In the genomic region with DNA sequence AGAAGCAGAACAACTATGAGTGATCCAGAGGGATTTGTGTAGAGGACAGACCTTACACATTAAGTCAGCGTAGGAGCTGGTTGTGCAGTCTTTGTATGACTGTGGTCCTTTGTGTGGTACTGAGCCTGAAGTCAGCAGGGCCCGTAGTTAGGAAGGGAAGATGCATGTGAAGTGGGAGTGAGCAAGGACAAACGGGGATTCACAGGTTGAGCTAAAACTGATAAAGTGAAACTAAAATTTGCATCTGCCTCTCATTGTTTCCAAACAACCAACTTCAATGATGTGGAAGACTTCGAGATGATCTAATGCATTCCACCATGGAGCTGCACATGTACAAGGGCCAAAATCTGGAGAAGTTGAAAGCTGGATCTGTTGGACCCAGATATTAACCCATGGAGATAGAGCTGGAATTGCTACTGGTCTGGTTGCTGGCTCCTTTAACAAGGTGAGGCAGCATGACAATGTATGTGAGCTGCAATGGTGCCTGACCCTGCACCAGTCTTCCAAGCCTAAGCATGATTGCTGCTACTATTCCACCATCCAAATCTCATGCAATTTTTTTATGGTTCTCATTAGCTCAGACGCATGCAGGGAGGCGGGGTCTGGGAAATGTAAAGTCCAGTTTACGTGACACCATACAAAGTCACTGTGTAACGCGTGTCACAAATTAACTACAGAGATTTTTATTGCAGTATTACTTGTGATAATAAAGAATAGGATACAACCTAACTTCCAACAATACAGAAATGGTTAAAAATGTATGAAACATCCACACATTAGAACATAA, we compare ENCODE assay signal across 14 cellular contexts. TPM values are rescaled to one million over a fixed set of nuclear protein-coding genes. Genes with fewer than 3 reads are reported as not detected.
DNase-seq lines count a peak whose midpoint lies in the region; ATAC-seq and TF ChIP-seq lines count a peak whose summit lies in the region.
"Had no signal": no experiment of that assay in that cellular context is flagged by ENCODE, and none has a peak within 500 bp of the region (broad histone marks: within the 10 kb centered on the region; RNA-seq: fewer than 3 reads in every experiment).

No MANE protein-coding gene starts in this region.

- no peak for DNase-seq in central memory CD8-positive, alpha-beta T cell (ENCODE audit: low spot score in 2 of 2)
- DNase-seq in activated CD8-positive, alpha-beta memory T cell treated with anti-CD3 and anti-CD28 coated beads, Interleukin-2, amount 50 U/mL, for 48 hours: no peak
- DNase-seq in endodermal cell: no peak
- no peak for DNase-seq in colonic mucosa
- DNase-seq: activated T-cell treated with anti-CD3 and anti-CD28 coated beads, Interleukin-2, amount 50 U/mL, for 4 hours; caudate nucleus; DMS79 treated with DMSO at 0.1 percent for 48 hours; gastrocnemius medialis; mesenchymal stem cell; NCI-H748 treated with DMSO at 0.1 percent for 48 hours; right cardiac atrium had no signal

- no peaks in the 10 kb centered on the region for H3K27me3 Mint-ChIP-seq in central memory CD8-positive, alpha-beta T cell
- H3K27me3 Mint-ChIP-seq in endodermal cell (ENCODE audit: insufficient read depth): peaks cover 2% of the 10 kb centered on the region

- intact Hi-C loops in colonic mucosa (cut with DNase I): no loop called here

- H3K4me1 Mint-ChIP-seq in central memory CD8-positive, alpha-beta T cell: peaks cover 6% of the 10 kb centered on the region
- peaks cover 7% of the 10 kb centered on the region for H3K4me1 Mint-ChIP-seq in endodermal cell

- no peak overlapping the region for H3K4me3 ChIP-seq in endodermal cell (ENCODE audit: low read length)
- no peak overlapping the region for H3K4me3 ChIP-seq in colonic mucosa
- H3K4me3 ChIP-seq: gastrocnemius medialis had no signal

- H3K27me3 ChIP-seq in endodermal cell (ENCODE audit: control insufficient read depth, insufficient read depth, low read length, poor library complexity, severe bottlenecking) (no peaks in the 10 kb centered on the region), colonic mucosa (no peaks in the 10 kb centered on the region)
- H3K27me3 ChIP-seq: gastrocnemius medialis had no signal

- 68 to 83% methylated on average over 4 to 9 of the region's 9 CpGs for WGBS in endodermal cell (ENCODE audit: insufficient coverage in 1 of 2, insufficient read length in 1 of 2), 2 experiments

- no peaks in the 10 kb centered on the region for H3K36me3 ChIP-seq in endodermal cell (ENCODE audit: control insufficient read depth, insufficient read depth, low read length)
- H3K36me3 ChIP-seq in colonic mucosa: no peaks in the 10 kb centered on the region
- H3K36me3 ChIP-seq: gastrocnemius medialis had no signal

- H3K36me3 Mint-ChIP-seq in central memory CD8-positive, alpha-beta T cell (ENCODE audit: insufficient read depth): no peaks in the 10 kb centered on the region
- no peaks in the 10 kb centered on the region for H3K36me3 Mint-ChIP-seq in endodermal cell (ENCODE audit: low read depth)

- H3K27ac Mint-ChIP-seq in central memory CD8-positive, alpha-beta T cell (ENCODE audit: low read depth): no peak overlapping the region
- H3K27ac Mint-ChIP-seq in endodermal cell: no peak overlapping the region

- no peaks in the 10 kb centered on the region for H3K9me3 Mint-ChIP-seq in central memory CD8-positive, alpha-beta T cell
- no peaks in the 10 kb centered on the region for H3K9me3 Mint-ChIP-seq in endodermal cell
- H3K9me3 Mint-ChIP-seq: activated T-cell treated with anti-CD3 and anti-CD28 coated beads, Interleukin-2, amount 50 U/mL, for 4 hours had no signal

- no peak overlapping the region for H3K27ac ChIP-seq in endodermal cell (ENCODE audit: low read depth, low read length)
- H3K27ac ChIP-seq in colonic mucosa: no peak overlapping the region
- H3K27ac ChIP-seq: gastrocnemius medialis had no signal

- no peaks in the 10 kb centered on the region for H3K4me1 ChIP-seq in endodermal cell (ENCODE audit: control insufficient read depth, insufficient read depth, low read length)
- no peaks in the 10 kb centered on the region for H3K4me1 ChIP-seq in colonic mucosa
- H3K4me1 ChIP-seq: gastrocnemius medialis had no signal

- TF ChIP-seq CTCF in endodermal cell (conservative IDR thresholded peaks at IDR 0.05) (no peak), colonic mucosa (IDR thresholded peaks at IDR 0.05) (no peak)

- H3K9me3 ChIP-seq in endodermal cell (ENCODE audit: control insufficient read depth, low read length) (peaks cover 5% of the 10 kb centered on the region), colonic mucosa (no peaks in the 10 kb centered on the region)
- H3K9me3 ChIP-seq: gastrocnemius medialis had no signal

- no peak overlapping the region for H3K9ac ChIP-seq in endodermal cell (ENCODE audit: extremely low read depth, low read length, poor library complexity, severe bottlenecking)
- no peak overlapping the region for H3K9ac ChIP-seq in colonic mucosa (ENCODE audit: low read depth in 2 of 2, low read length in 2 of 2)

- ATAC-seq in GM18511 (IDR thresholded peaks at IDR 0.05; ENCODE audit: unreplicated experiment) (peak; percentile 70), GM19463 (IDR thresholded peaks at IDR 0.05; ENCODE audit: unreplicated experiment) (peak; percentile 95), HG02938 (IDR thresholded peaks at IDR 0.05; ENCODE audit: unreplicated experiment) (peak; percentile 63)
- ATAC-seq in central memory CD8-positive, alpha-beta T cell (replicated peaks; ENCODE audit: extremely low read depth, poor library complexity, severe bottlenecking): no peak
- ATAC-seq: gastrocnemius medialis, right cardiac atrium had no signal

- H3K4me3 Mint-ChIP-seq in central memory CD8-positive, alpha-beta T cell: peak overlapping the region; percentile 4
- no peak overlapping the region for H3K4me3 Mint-ChIP-seq in endodermal cell
- H3K4me3 Mint-ChIP-seq: activated T-cell treated with anti-CD3 and anti-CD28 coated beads, Interleukin-2, amount 50 U/mL, for 4 hours had no signal

RNA-seq across cellular contexts. Expression of a gene that starts 12.1 kb away (rescaled TPM):
- total RNA-seq in endodermal cell: 1 to 10 TPM; 3.3 to 4.7 TPM
- 10.5 TPM for polyA plus RNA-seq in endodermal cell (2013, experiment 1 of 2)
- polyA plus RNA-seq in endodermal cell (2013, experiment 2 of 2): 9.3 TPM
- total RNA-seq in colonic mucosa: 10 to 100 TPM; 12.4 to 35.6 TPM
